Comparison of ENCODE assay signal across 32 cellular contexts in the genomic region with DNA sequence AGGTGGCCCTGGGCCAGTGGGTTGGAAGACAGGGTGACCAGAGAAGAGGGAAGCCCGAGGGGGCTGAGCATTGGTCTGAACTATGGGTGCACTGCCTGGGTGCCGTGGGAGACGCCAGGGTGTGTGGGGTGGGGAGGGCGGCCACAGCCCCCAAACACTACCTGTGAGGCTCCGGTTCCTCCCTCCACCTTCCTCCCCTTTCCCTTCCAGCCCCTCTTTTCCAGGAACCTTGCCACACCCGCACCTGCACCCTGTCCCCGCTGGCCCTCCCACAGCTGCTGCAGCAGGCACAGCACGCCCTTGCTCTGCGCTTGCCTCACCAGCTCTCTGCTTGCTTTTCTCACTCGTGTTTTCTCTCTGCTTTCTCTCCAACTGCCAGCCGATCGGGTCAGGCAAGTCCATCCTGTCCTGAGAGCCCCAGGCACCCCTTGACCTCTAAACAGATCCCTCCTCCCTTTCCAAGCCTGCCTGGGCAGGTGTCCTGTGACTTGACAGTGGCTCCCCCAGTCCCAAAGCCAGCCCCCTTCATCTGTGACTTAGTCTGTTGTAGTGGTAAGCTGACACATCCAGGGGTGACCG.
"Had no signal": no experiment of that assay in that cellular context is flagged by ENCODE, and none has a peak within 500 bp of the region (broad histone marks: within the 10 kb centered on the region; RNA-seq: fewer than 3 reads in every experiment).

No MANE protein-coding gene starts in this region.

- DNase-seq: activated B cell treated with CpG ODN at 0.5 μM for 24 hours; activated CD4-positive, alpha-beta T cell treated with anti-CD3 and anti-CD28 coated beads for 48 hours; activated CD4-positive, alpha-beta T cell treated with anti-CD3 and anti-CD28 coated beads, Interleukin-2, amount 50 U/mL, for 1 hour; activated CD4-positive, alpha-beta T cell treated with anti-CD3 and anti-CD28 coated beads, Interleukin-2, amount 50 U/mL, for 48 hours; activated CD8-positive, alpha-beta memory T cell treated with anti-CD3 and anti-CD28 coated beads for 24 hours; activated CD8-positive, alpha-beta T cell treated with anti-CD3 and anti-CD28 coated beads for 36 hours; activated effector memory CD4-positive, alpha-beta T cell treated with anti-CD3 and anti-CD28 coated beads, Interleukin-2, amount 50 U/mL, for 16 hours; activated naive CD4-positive, alpha-beta T cell treated with anti-CD3 and anti-CD28 coated beads for 36 hours; activated naive CD8-positive, alpha-beta T cell treated with anti-CD3 and anti-CD28 coated beads for 36 hours; activated naive CD8-positive, alpha-beta T cell treated with anti-CD3 and anti-CD28 coated beads, Interleukin-2, amount 50 U/mL, for 24 hours; activated T-cell treated with anti-CD3 and anti-CD28 coated beads, Interleukin-2, amount 50 U/mL, for 4 hours; adrenal gland; amygdala; aorta; body of pancreas; caudate nucleus; cortex of kidney; dermis blood vessel endothelial cell; effector CD4-positive, alpha-beta T cell; effector memory CD8-positive, alpha-beta T cell; erythroblast; foreskin fibroblast; gastrocnemius medialis; glutamatergic neuron; T-helper 1 cell; T-helper 17 cell; T1000; WERI-Rb-1 had no signal

- H3K27ac Mint-ChIP-seq: activated B cell treated with CpG ODN at 0.5 μM for 24 hours; activated CD8-positive, alpha-beta T cell treated with anti-CD3 and anti-CD28 coated beads for 36 hours; activated naive CD4-positive, alpha-beta T cell treated with anti-CD3 and anti-CD28 coated beads for 36 hours; activated naive CD4-positive, alpha-beta T cell treated with anti-CD3 and anti-CD28 coated beads, Interleukin-2, amount 50 U/mL, for 24 hours; activated naive CD8-positive, alpha-beta T cell treated with anti-CD3 and anti-CD28 coated beads for 36 hours; activated naive CD8-positive, alpha-beta T cell treated with anti-CD3 and anti-CD28 coated beads, Interleukin-2, amount 50 U/mL, for 24 hours; activated T-helper 2 cell treated with anti-CD3 and anti-CD28 coated beads, Interferon-gamma antibody, Interleukin-2, Interleukin-4, amounts not matched to agents 10 μg/mL and 5 μg/mL and 100 μg/mL, durations not matched to agents 14 hours and 24 hours and 36 hours; effector memory CD8-positive, alpha-beta T cell; T-helper 17 cell; T-helper 2 cell treated with Interferon-gamma antibody and Interleukin-4, amounts not matched to agents 5 μg/mL and 100 μg/mL, for 36 hours had no signal

- H3K4me1 Mint-ChIP-seq: activated B cell treated with CpG ODN at 0.5 μM for 24 hours; activated naive CD4-positive, alpha-beta T cell treated with anti-CD3 and anti-CD28 coated beads, Interleukin-2, amount 50 U/mL, for 24 hours had no signal

- H3K9me3 Mint-ChIP-seq: activated B cell treated with CpG ODN at 0.5 μM for 24 hours; activated CD8-positive, alpha-beta T cell treated with anti-CD3 and anti-CD28 coated beads for 36 hours; activated naive CD4-positive, alpha-beta T cell treated with anti-CD3 and anti-CD28 coated beads for 36 hours; activated naive CD4-positive, alpha-beta T cell treated with anti-CD3 and anti-CD28 coated beads, Interleukin-2, amount 50 U/mL, for 24 hours; activated naive CD8-positive, alpha-beta T cell treated with anti-CD3 and anti-CD28 coated beads for 36 hours; activated naive CD8-positive, alpha-beta T cell treated with anti-CD3 and anti-CD28 coated beads, Interleukin-2, amount 50 U/mL, for 24 hours; activated T-cell treated with anti-CD3 and anti-CD28 coated beads, Interleukin-2, amount 50 U/mL, for 4 hours; activated T-helper 2 cell treated with anti-CD3 and anti-CD28 coated beads, Interferon-gamma antibody, Interleukin-2, Interleukin-4, amounts not matched to agents 10 μg/mL and 5 μg/mL and 100 μg/mL, durations not matched to agents 14 hours and 24 hours and 36 hours; effector memory CD8-positive, alpha-beta T cell; T-helper 2 cell treated with Interferon-gamma antibody and Interleukin-4, amounts not matched to agents 5 μg/mL and 100 μg/mL, for 36 hours had no signal

- H3K9me3 ChIP-seq: adrenal gland, body of pancreas, gastrocnemius medialis had no signal

- H3K36me3 ChIP-seq: adrenal gland, gastrocnemius medialis, WERI-Rb-1 had no signal

- H3K27me3 ChIP-seq: adrenal gland, body of pancreas, gastrocnemius medialis had no signal

- H3K4me3 ChIP-seq: adrenal gland, body of pancreas, gastrocnemius medialis had no signal

- ATAC-seq: activated CD4-positive, CD25-positive, alpha-beta regulatory T cell treated with anti-CD3 and anti-CD28 coated beads, Interleukin-2, amount 50 U/mL, for 24 hours; activated CD8-positive, alpha-beta T cell treated with anti-CD3 and anti-CD28 coated beads for 36 hours; activated naive CD8-positive, alpha-beta T cell treated with anti-CD3 and anti-CD28 coated beads, Interleukin-2, amount 50 U/mL, for 24 hours; activated T-cell treated with anti-CD3 and anti-CD28 coated beads, Interleukin-2, amount 50 U/mL, for 4 hours; body of pancreas; effector memory CD8-positive, alpha-beta T cell; gastrocnemius medialis; T-helper 17 cell had no signal

- H3K4me3 Mint-ChIP-seq: activated B cell treated with CpG ODN at 0.5 μM for 24 hours; activated CD8-positive, alpha-beta T cell treated with anti-CD3 and anti-CD28 coated beads for 36 hours; activated naive CD4-positive, alpha-beta T cell treated with anti-CD3 and anti-CD28 coated beads for 36 hours; activated naive CD4-positive, alpha-beta T cell treated with anti-CD3 and anti-CD28 coated beads, Interleukin-2, amount 50 U/mL, for 24 hours; activated naive CD8-positive, alpha-beta T cell treated with anti-CD3 and anti-CD28 coated beads for 36 hours; activated naive CD8-positive, alpha-beta T cell treated with anti-CD3 and anti-CD28 coated beads, Interleukin-2, amount 50 U/mL, for 24 hours; activated T-cell treated with anti-CD3 and anti-CD28 coated beads, Interleukin-2, amount 50 U/mL, for 4 hours; effector memory CD8-positive, alpha-beta T cell; T-helper 17 cell; T-helper 2 cell treated with Interferon-gamma antibody and Interleukin-4, amounts not matched to agents 5 μg/mL and 100 μg/mL, for 36 hours had no signal

- H3K27ac ChIP-seq: adrenal gland, body of pancreas, gastrocnemius medialis, WERI-Rb-1 had no signal

- H3K4me1 ChIP-seq: adrenal gland, body of pancreas, gastrocnemius medialis had no signal
